ENCODE assay signal across 22 cellular contexts in genomic region chr5:1018596-1018995, GRCh38. TPM values are rescaled to one million over a fixed set of nuclear protein-coding genes. Genes with fewer than 3 reads are reported as not detected.
"Had no signal": no experiment of that assay in that cellular context is flagged by ENCODE, and none has a peak within 500 bp of the region (broad histone marks: within the 10 kb centered on the region; RNA-seq: fewer than 3 reads in every experiment).

No MANE protein-coding gene starts in this region.

- H3K36me3 ChIP-seq: adrenal gland, esophagus squamous epithelium, gastrocnemius medialis, heart right ventricle, neutrophil, pancreas, thyroid gland, upper lobe of right lung had no signal

- ATAC-seq: activated CD4-positive, CD25-positive, alpha-beta regulatory T cell treated with anti-CD3 and anti-CD28 coated beads, Interleukin-2, amount 50 U/mL, for 24 hours; activated CD8-positive, alpha-beta T cell treated with anti-CD3 and anti-CD28 coated beads, Interleukin-2, amount 10 ng/mL, durations not matched to agents 7 days and 5 days; gastrocnemius medialis; naive thymus-derived CD8-positive, alpha-beta T cell; pancreas; SK-N-SH treated with all-trans-retinoic acid at 6 μM for 48 hours; upper lobe of right lung had no signal

- H3K27ac Mint-ChIP-seq: activated CD4-positive, alpha-beta T cell treated with anti-CD3 and anti-CD28 coated beads, Interleukin-2, amount 10 ng/mL, durations not matched to agents 24 days and 14 days; activated CD8-positive, alpha-beta T cell treated with anti-CD3 and anti-CD28 coated beads, Interleukin-2, amount 10 ng/mL, durations not matched to agents 7 days and 5 days; activated naive CD8-positive, alpha-beta T cell; naive thymus-derived CD8-positive, alpha-beta T cell; stimulated activated naive CD8-positive, alpha-beta T cell treated with anti-CD3 and anti-CD28 coated beads, Interleukin-15, Interleukin-2, amounts not matched to agents 100 ng/mL and 50 ng/mL, for 24 hours had no signal

- H3K9me3 Mint-ChIP-seq: activated CD4-positive, alpha-beta T cell treated with anti-CD3 and anti-CD28 coated beads, Interleukin-2, amount 10 ng/mL, durations not matched to agents 24 days and 14 days; central memory CD8-positive, alpha-beta T cell; naive thymus-derived CD8-positive, alpha-beta T cell; stimulated activated naive CD8-positive, alpha-beta T cell treated with anti-CD3 and anti-CD28 coated beads, Interleukin-15, Interleukin-2, amounts not matched to agents 100 ng/mL and 50 ng/mL, for 24 hours had no signal

- H3K4me1 Mint-ChIP-seq: activated CD4-positive, alpha-beta T cell treated with anti-CD3 and anti-CD28 coated beads, Interleukin-2, amount 10 ng/mL, durations not matched to agents 24 days and 14 days; central memory CD8-positive, alpha-beta T cell; naive thymus-derived CD8-positive, alpha-beta T cell had no signal

- DNase-seq: activated CD4-positive, alpha-beta T cell treated with anti-CD3 and anti-CD28 coated beads, Interleukin-2, amount 10 ng/mL, durations not matched to agents 24 days and 14 days; activated CD8-positive, alpha-beta T cell treated with anti-CD3 and anti-CD28 coated beads, Interleukin-2, amount 10 ng/mL, durations not matched to agents 7 days and 5 days; activated T-cell treated with anti-CD3 and anti-CD28 coated beads, Interleukin-2, amount 50 U/mL, for 1 hour; adrenal gland; esophagus squamous epithelium; gastrocnemius medialis; islet precursor cell; stimulated activated CD4-positive, alpha-beta T cell treated with anti-CD3 and anti-CD28 coated beads, Interleukin-4, amount 100 ng/mL, for 24 hours; substantia nigra; thyroid gland; upper lobe of right lung had no signal

- H3K27me3 ChIP-seq: adrenal gland, gastrocnemius medialis, heart right ventricle, neutrophil, pancreas, thyroid gland, upper lobe of right lung had no signal

- H3K4me1 ChIP-seq: adrenal gland, gastrocnemius medialis, pancreas, thyroid gland had no signal

- H3K9me3 ChIP-seq: adrenal gland, esophagus squamous epithelium, gastrocnemius medialis, heart right ventricle, neutrophil, pancreas, thyroid gland, upper lobe of right lung had no signal

- H3K36me3 Mint-ChIP-seq: activated naive CD8-positive, alpha-beta T cell; naive thymus-derived CD8-positive, alpha-beta T cell had no signal

- H3K4me3 ChIP-seq: adrenal gland, coronary artery, esophagus squamous epithelium, gastrocnemius medialis, heart right ventricle, pancreas, thyroid gland, upper lobe of right lung had no signal

- H3K27ac ChIP-seq: adrenal gland, coronary artery, esophagus squamous epithelium, gastrocnemius medialis, heart right ventricle, neutrophil, pancreas, thyroid gland, upper lobe of right lung had no signal

- H3K27me3 Mint-ChIP-seq: activated CD4-positive, alpha-beta T cell treated with anti-CD3 and anti-CD28 coated beads, Interleukin-2, amount 10 ng/mL, durations not matched to agents 24 days and 14 days; activated naive CD8-positive, alpha-beta T cell; central memory CD8-positive, alpha-beta T cell; naive thymus-derived CD8-positive, alpha-beta T cell; stimulated activated naive CD8-positive, alpha-beta T cell treated with anti-CD3 and anti-CD28 coated beads, Interleukin-15, Interleukin-2, amounts not matched to agents 100 ng/mL and 50 ng/mL, for 24 hours had no signal

- H3K4me3 Mint-ChIP-seq: activated CD4-positive, alpha-beta T cell treated with anti-CD3 and anti-CD28 coated beads, Interleukin-2, amount 10 ng/mL, durations not matched to agents 24 days and 14 days; activated CD8-positive, alpha-beta T cell treated with anti-CD3 and anti-CD28 coated beads, Interleukin-2, amount 10 ng/mL, durations not matched to agents 7 days and 5 days; activated naive CD8-positive, alpha-beta T cell; central memory CD8-positive, alpha-beta T cell; naive thymus-derived CD8-positive, alpha-beta T cell; stimulated activated naive CD8-positive, alpha-beta T cell treated with anti-CD3 and anti-CD28 coated beads, Interleukin-15, Interleukin-2, amounts not matched to agents 100 ng/mL and 50 ng/mL, for 24 hours had no signal

- FAIRE-seq: astrocyte, pancreas had no signal

RNA-seq across cellular contexts. Expression of gene NKD2, which starts 10.0 kb away (rescaled TPM):
- total RNA-seq: gastrocnemius medialis; naive thymus-derived CD8-positive, alpha-beta T cell had no signal
